Comparison of ENCODE assay signal across 16 cellular contexts in the genomic region with DNA sequence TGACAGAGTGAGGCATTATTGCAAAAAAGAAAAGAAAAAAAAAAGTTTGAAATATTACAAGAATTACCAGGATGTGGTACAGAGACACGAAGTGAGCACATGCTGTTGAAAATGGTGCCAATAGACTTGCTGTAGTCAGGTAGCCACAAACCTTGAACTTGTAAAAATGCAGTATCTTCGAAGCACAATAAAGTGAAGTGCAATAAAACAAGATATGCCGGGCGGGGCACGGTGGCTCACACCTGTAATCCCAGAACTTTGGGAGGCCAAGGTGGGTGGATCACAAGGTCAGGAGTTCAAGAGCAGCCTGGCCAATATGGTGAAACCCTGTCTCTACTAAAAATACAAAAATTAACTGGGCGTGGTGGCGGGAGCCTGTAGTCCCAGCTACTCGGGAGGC. TPM values are rescaled to one million over a fixed set of nuclear protein-coding genes. Genes with fewer than 3 reads are reported as not detected.
"Had no signal": no experiment of that assay in that cellular context is flagged by ENCODE, and none has a peak within 500 bp of the region (broad histone marks: within the 10 kb centered on the region; RNA-seq: fewer than 3 reads in every experiment).

No MANE protein-coding gene starts in this region.

RNA-seq across cellular contexts. Expression of gene SVOP, which starts 28.9 kb away (rescaled TPM):
- total RNA-seq: left lung; liver; mesothelial cell of epicardium; mononuclear cell; naive thymus-derived CD8-positive, alpha-beta T cell; omental fat pad; ovary; pulmonary artery endothelial cell; renal cortical epithelial cell; right lobe of liver; subcutaneous adipose tissue; suprapubic skin; thoracic aorta; ureter had no signal
- polyA plus RNA-seq: keratinocyte; lung; naive thymus-derived CD8-positive, alpha-beta T cell; ovary had no signal
